Comparison of ENCODE assay signal across 1 cellular context in genomic region chr6:28134716-28135115, GRCh38.
TF ChIP-seq lines count a peak whose summit lies in the region.

No MANE protein-coding gene starts in this region.

TF ChIP-seq in GM12878, 131 proteins besides CTCF, POLR2A, EP300 and RAD21:
- TF ChIP-seq ZBTB33 (IDR thresholded peaks at IDR 0.05) (no peak), ZNF622 (IDR thresholded peaks at IDR 0.05) (no peak), JUNB (IDR thresholded peaks at IDR 0.05) (no peak), IKZF2 (IDR thresholded peaks at IDR 0.05) (no peak), RFX5 (IDR thresholded peaks at IDR 0.05; ENCODE audit: low read depth, low read length) (no peak), BACH1 (IDR thresholded peaks at IDR 0.05; ENCODE audit: borderline replicate concordance) (no peak), ZNF217 (IDR thresholded peaks at IDR 0.05) (no peak), JUND (IDR thresholded peaks at IDR 0.05; ENCODE audit: low read depth, low read length) (no peak), MTA3 (IDR thresholded peaks at IDR 0.05; ENCODE audit: borderline replicate concordance, low read length) (no peak), ATF2 (IDR thresholded peaks at IDR 0.05; ENCODE audit: low read length) (no peak), NR2C2 (IDR thresholded peaks at IDR 0.05; ENCODE audit: borderline replicate concordance, control insufficient read depth, insufficient read length, low read depth) (no peak), PAX5 (IDR thresholded peaks at IDR 0.05; ENCODE audit: borderline replicate concordance, low read depth, low read length) (no peak)
- TF ChIP-seq, protein P1, sequence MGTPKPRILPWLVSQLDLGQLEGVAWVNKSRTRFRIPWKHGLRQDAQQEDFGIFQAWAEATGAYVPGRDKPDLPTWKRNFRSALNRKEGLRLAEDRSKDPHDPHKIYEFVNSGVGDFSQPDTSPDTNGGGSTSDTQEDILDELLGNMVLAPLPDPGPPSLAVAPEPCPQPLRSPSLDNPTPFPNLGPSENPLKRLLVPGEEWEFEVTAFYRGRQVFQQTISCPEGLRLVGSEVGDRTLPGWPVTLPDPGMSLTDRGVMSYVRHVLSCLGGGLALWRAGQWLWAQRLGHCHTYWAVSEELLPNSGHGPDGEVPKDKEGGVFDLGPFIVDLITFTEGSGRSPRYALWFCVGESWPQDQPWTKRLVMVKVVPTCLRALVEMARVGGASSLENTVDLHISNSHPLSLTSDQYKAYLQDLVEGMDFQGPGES (IDR thresholded peaks at IDR 0.05), result no peak
- TF ChIP-seq, protein P2, sequence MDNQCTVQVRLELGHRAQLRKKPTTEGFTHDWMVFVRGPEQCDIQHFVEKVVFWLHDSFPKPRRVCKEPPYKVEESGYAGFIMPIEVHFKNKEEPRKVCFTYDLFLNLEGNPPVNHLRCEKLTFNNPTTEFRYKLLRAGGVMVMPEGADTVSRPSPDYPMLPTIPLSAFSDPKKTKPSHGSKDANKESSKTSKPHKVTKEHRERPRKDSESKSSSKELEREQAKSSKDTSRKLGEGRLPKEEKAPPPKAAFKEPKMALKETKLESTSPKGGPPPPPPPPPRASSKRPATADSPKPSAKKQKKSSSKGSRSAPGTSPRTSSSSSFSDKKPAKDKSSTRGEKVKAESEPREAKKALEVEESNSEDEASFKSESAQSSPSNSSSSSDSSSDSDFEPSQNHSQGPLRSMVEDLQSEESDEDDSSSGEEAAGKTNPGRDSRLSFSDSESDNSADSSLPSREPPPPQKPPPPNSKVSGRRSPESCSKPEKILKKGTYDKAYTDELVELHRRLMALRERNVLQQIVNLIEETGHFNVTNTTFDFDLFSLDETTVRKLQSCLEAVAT (IDR thresholded peaks at IDR 0.05), result no peak
